ENCODE assay signal across 17 cellular contexts in the genomic region with DNA sequence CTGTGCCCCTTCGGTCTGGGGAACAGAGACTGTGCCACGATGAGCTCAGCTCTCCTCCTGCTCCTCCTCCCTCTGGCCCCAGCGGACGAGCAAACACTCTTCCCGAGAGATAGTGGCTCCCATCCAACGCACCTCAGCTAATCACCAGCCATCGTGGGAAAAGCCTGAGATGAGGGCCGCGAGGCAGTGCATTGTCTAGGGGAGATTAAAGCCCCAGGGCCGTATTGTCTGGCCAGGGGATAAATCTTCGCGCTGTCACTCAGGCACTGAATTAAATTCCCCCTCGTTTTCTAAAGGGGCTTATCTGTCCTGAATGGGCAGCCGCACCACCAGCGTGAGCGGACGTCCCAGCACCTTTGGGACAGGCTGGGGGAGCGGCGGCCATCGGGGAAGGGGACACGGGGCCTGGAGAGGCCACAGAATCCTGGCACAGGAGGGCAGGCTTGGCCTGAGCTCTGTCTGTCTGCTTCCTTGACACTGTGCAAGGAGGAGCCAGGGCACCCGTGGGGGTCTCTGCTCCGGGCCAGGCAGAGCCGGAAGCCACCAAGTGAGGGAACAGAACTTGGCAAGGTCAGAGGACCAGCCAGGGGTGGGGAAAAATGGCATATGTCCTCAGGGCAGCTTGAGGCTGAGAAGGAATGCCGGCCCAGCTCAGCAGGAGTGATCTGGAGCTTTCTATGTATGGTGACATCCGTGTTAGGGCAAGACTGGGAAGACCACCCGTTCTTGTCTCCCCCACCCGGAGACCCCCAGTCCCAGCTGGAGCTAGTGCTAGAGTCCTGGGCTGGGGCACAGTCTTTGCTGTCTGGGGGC. TPM values are rescaled to one million over a fixed set of nuclear protein-coding genes. Genes with fewer than 3 reads are reported as not detected.
DNase-seq lines count a peak whose midpoint lies in the region; ATAC-seq, FAIRE-seq and TF ChIP-seq lines count a peak whose summit lies in the region.
"Had no signal": no experiment of that assay in that cellular context is flagged by ENCODE, and none has a peak within 500 bp of the region (broad histone marks: within the 10 kb centered on the region; RNA-seq: fewer than 3 reads in every experiment).

No MANE protein-coding gene starts in this region.

- peak overlapping the region; percentile 30 for H3K27ac ChIP-seq in cardiac muscle cell
- H3K27ac ChIP-seq in pancreas: peak overlapping the region in 1 of 4 donors; percentile 31
- no peak overlapping the region for H3K27ac ChIP-seq in uterus
- H3K27ac ChIP-seq: testis had no signal

- no peaks in the 10 kb centered on the region for H3K9me3 Mint-ChIP-seq in brain
- H3K9me3 Mint-ChIP-seq: dendritic cell treated with granulocyte-macrophage colony-stimulating factor and Interleukin-4, amounts not matched to agents 40 ng/mL and 50 ng/mL, for 4 days; stimulated activated effector memory CD8-positive, alpha-beta T cell treated with anti-CD3 and anti-CD28 coated beads, Interleukin-12 subunit alpha, Interleukin-12 subunit beta, amount 100 ng/mL, for 72 hours; T-helper 1 cell treated with Interleukin-12 subunit alpha and Interleukin-12 subunit beta and Interleukin-4 antibody, amounts not matched to agents 30 μg/mL and 1 μg/mL, for 36 hours had no signal

- intact Hi-C loops in left cardiac atrium (cut with DNase I): no loop called here
- intact Hi-C loops in pancreas (cut with DNase I): no loop called here
- intact Hi-C loops in uterus (cut with DNase I; ENCODE audit: low total_unique reads): no loop called here

- H3K4me3 Mint-ChIP-seq in brain: peak overlapping the region in 4 of 5 experiments; percentile 32 to 56 (median 44)
- H3K4me3 Mint-ChIP-seq: dendritic cell treated with granulocyte-macrophage colony-stimulating factor and Interleukin-4, amounts not matched to agents 40 ng/mL and 50 ng/mL, for 4 days; stimulated activated effector memory CD8-positive, alpha-beta T cell treated with anti-CD3 and anti-CD28 coated beads, Interleukin-12 subunit alpha, Interleukin-12 subunit beta, amount 100 ng/mL, for 72 hours; T-helper 1 cell treated with Interleukin-12 subunit alpha and Interleukin-12 subunit beta and Interleukin-4 antibody, amounts not matched to agents 30 μg/mL and 1 μg/mL, for 36 hours had no signal

- peaks cover 6% of the 10 kb centered on the region for H3K27me3 Mint-ChIP-seq in brain
- H3K27me3 Mint-ChIP-seq: dendritic cell treated with granulocyte-macrophage colony-stimulating factor and Interleukin-4, amounts not matched to agents 40 ng/mL and 50 ng/mL, for 4 days had no signal

- ATAC-seq in left cardiac atrium (no peak), pancreas (peak in 3 of 4 donors; percentile 31 to 38 (median 33))
- ATAC-seq: K562; stimulated activated effector memory CD8-positive, alpha-beta T cell treated with anti-CD3 and anti-CD28 coated beads, Interleukin-12 subunit alpha, Interleukin-12 subunit beta, amount 100 ng/mL, for 72 hours had no signal

- H3K36me3 ChIP-seq in cardiac muscle cell (no peaks in the 10 kb centered on the region), pancreas (no peaks in the 10 kb centered on the region), uterus (no peaks in the 10 kb centered on the region)

- H3K36me3 Mint-ChIP-seq in brain: no peaks in the 10 kb centered on the region
- H3K36me3 Mint-ChIP-seq: stimulated activated effector memory CD8-positive, alpha-beta T cell treated with anti-CD3 and anti-CD28 coated beads, Interleukin-12 subunit alpha, Interleukin-12 subunit beta, amount 100 ng/mL, for 72 hours had no signal

- no peak for TF ChIP-seq POLR2A in uterus (IDR thresholded peaks at IDR 0.05)

- H3K27ac Mint-ChIP-seq in brain: peak overlapping the region; percentile 68 to 95 (median 93)
- H3K27ac Mint-ChIP-seq: dendritic cell treated with granulocyte-macrophage colony-stimulating factor and Interleukin-4, amounts not matched to agents 40 ng/mL and 50 ng/mL, for 4 days; stimulated activated effector memory CD8-positive, alpha-beta T cell treated with anti-CD3 and anti-CD28 coated beads, Interleukin-12 subunit alpha, Interleukin-12 subunit beta, amount 100 ng/mL, for 72 hours; T-helper 1 cell treated with Interleukin-12 subunit alpha and Interleukin-12 subunit beta and Interleukin-4 antibody, amounts not matched to agents 30 μg/mL and 1 μg/mL, for 36 hours had no signal

- FAIRE-seq in pancreas (lab: Jason Lieb, UNC) (no peak), RCC 7860 (lab: Jason Lieb, UNC) (no peak)
- FAIRE-seq: K562 had no signal

- no peak overlapping the region for H3K4me3 ChIP-seq in cardiac muscle cell
- H3K4me3 ChIP-seq in pancreas: no peak overlapping the region
- H3K4me3 ChIP-seq in uterus: no peak overlapping the region
- H3K4me3 ChIP-seq: K562, testis had no signal

- no peak for TF ChIP-seq CTCF in cardiac muscle cell (IDR thresholded peaks at IDR 0.05; ENCODE audit: low read depth, low read length)
- TF ChIP-seq CTCF in brain (conservative IDR thresholded peaks at IDR 0.05): no peak
- no peak for TF ChIP-seq CTCF in pancreas (IDR thresholded peaks at IDR 0.05)
- no peak for TF ChIP-seq CTCF in uterus (IDR thresholded peaks at IDR 0.05)

- 40 to 52% methylated on average over 28 of the region's 28 CpGs for WGBS in pancreas, 2 donors

- H3K27me3 ChIP-seq in cardiac muscle cell: no peaks in the 10 kb centered on the region
- H3K27me3 ChIP-seq in pancreas: no peaks in the 10 kb centered on the region
- no peaks in the 10 kb centered on the region for H3K27me3 ChIP-seq in uterus
- H3K27me3 ChIP-seq: testis had no signal

- H3K4me1 ChIP-seq in cardiac muscle cell (ENCODE audit: low read depth) (peaks cover 38% of the 10 kb centered on the region), pancreas (peaks cover 0 to 3% (median 3%) of the 10 kb centered on the region in 3 donors), uterus (no peaks in the 10 kb centered on the region)

- peaks cover 80% of the 10 kb centered on the region for H3K4me1 Mint-ChIP-seq in brain
- H3K4me1 Mint-ChIP-seq: stimulated activated effector memory CD8-positive, alpha-beta T cell treated with anti-CD3 and anti-CD28 coated beads, Interleukin-12 subunit alpha, Interleukin-12 subunit beta, amount 100 ng/mL, for 72 hours had no signal

- DNase-seq in cardiac muscle cell (ENCODE audit: low read depth in 1 of 2, low spot score in 1 of 2) (no peak), left cardiac atrium (no peak), NCI-H1092 (lab: John Stamatoyannopoulos, UW) (peak; percentile 76), pancreas (no peak), SK-N-DZ (ENCODE audit: low spot score) (no peak), RCC 7860 (ENCODE audit: low spot score) (no peak), uterus (no peak)
- DNase-seq: ACHN, NCI-H446, occipital lobe, testis had no signal

- H3K9me3 ChIP-seq in cardiac muscle cell (ENCODE audit: low read depth) (no peaks in the 10 kb centered on the region), pancreas (no peaks in the 10 kb centered on the region), uterus (no peaks in the 10 kb centered on the region)
- H3K9me3 ChIP-seq: testis had no signal

RNA-seq across cellular contexts. Expression of gene PRDM16, which starts 32.3 kb away (rescaled TPM):
- total RNA-seq in cardiac muscle cell: 27.6 and 55.8 TPM in 2 replicates
- 40.8 and 41.8 TPM in 2 replicates for polyA plus RNA-seq in cardiac muscle cell
- total RNA-seq in left cardiac atrium: 1 to 10 TPM in 1 of 2 donors, under 1 TPM in 1; 0.99 to 1.2 TPM
- 2.4 TPM for polyA plus RNA-seq in brain (ENCODE audit: insufficient read depth, low read depth, low replicate concordance)
- total RNA-seq in pancreas: 10 to 100 TPM; 10.7 to 19.1 (median 14.9) TPM
- polyA plus RNA-seq in pancreas: 10 to 100 TPM in 1 of 2 donors, 1 to 10 TPM in 1; 6.6 to 19.2 TPM
- polyA plus RNA-seq in SK-N-DZ (2014; cell fraction: cytosol; rRNA removed): not detected in 2 replicates
- polyA plus RNA-seq in SK-N-DZ (2014; cell fraction: nucleus; rRNA removed): not detected in 2 replicates
- total RNA-seq in uterus: 1 to 10 TPM in 1 of 4 donors, under 1 TPM in 2, not detected in 1; 0.26 to 7.7 (median 0.35) TPM
- total RNA-seq: myocyte had no signal

Comparison
In these comparisons a context has a peak if more than half of its experiments do, and no peak if none do; other contexts are left out.
1. ATAC-seq: peak in pancreas (3 of 4); none in left cardiac atrium (0 of 2).